In the genomic region with DNA sequence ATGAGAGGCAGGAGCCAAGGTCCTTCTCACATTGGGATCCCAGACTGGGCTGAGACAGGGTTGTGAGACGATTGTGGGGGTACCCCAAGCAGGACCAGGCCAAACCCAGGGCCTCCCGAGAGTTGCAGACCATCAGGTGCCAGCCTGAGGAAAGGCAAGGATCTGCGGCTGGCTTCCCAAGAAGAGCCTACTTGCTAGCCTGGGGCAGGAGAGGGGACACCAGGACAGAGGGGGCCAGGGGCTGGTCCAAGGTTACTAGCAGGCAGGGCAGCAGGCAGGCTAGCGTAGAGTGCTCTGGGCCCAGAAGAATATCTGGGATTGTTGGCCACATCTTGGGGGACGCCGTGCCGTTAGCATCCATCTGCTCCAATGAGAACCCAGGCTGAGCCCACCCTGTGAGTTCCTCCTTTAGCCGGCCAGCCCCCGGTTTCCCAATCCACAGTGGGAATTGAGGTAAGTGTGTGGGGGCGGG, we compare ENCODE assay signal across 8 cellular contexts. TPM values are rescaled to one million over a fixed set of nuclear protein-coding genes. Genes with fewer than 3 reads are reported as not detected.
DNase-seq lines count a peak whose midpoint lies in the region; ATAC-seq, FAIRE-seq and TF ChIP-seq lines count a peak whose summit lies in the region.

No MANE protein-coding gene starts in this region.

- peaks cover 18 to 36% of the 10 kb centered on the region in 2 experiments; a peak in 4 of 5 replicates for H3K4me1 ChIP-seq in K562 (replicated peaks in 1 of 2; ENCODE audit: control insufficient read depth in 2 of 2, insufficient read depth in 2 of 2, low read length in 2 of 2)
- H3K4me1 ChIP-seq in tibial nerve: peaks cover 0 to 78% (median 26%) of the 10 kb centered on the region in 4 donors

- peak overlapping the region; percentile 100 for H3K27ac Mint-ChIP-seq in activated CD8-positive, alpha-beta memory T cell treated with anti-CD3 and anti-CD28 coated beads, Interleukin-2, amount 10 ng/mL, durations not matched to agents 7 days and 5 days

- H3K36me3 ChIP-seq in K562 (ENCODE audit: control insufficient read depth, insufficient read depth, low read length) (peaks cover 49% of the 10 kb centered on the region), tibial nerve (peaks cover 0 to 24% (median 0%) of the 10 kb centered on the region in 3 donors)

- H3K36me3 Mint-ChIP-seq in activated CD8-positive, alpha-beta memory T cell treated with anti-CD3 and anti-CD28 coated beads, Interleukin-2, amount 10 ng/mL, durations not matched to agents 7 days and 5 days: peaks cover 82% of the 10 kb centered on the region

- H3K9ac ChIP-seq in K562 (ENCODE audit: insufficient read depth in 1 of 2, low read depth in 2 of 2, low read length in 2 of 2): peak overlapping the region; percentile 87 to 94

- H3K27me3 ChIP-seq in K562 (ENCODE audit: control insufficient read depth in 2 of 2, insufficient read depth in 2 of 2, low read length in 2 of 2) (no peaks in the 10 kb centered on the region), tibial nerve (no peaks in the 10 kb centered on the region)

- no peak for ATAC-seq in activated CD8-positive, alpha-beta memory T cell treated with anti-CD3 and anti-CD28 coated beads, Interleukin-2, amount 10 ng/mL, durations not matched to agents 7 days and 5 days
- no peak for ATAC-seq in K562
- ATAC-seq in GM19463 (IDR thresholded peaks at IDR 0.05; ENCODE audit: unreplicated experiment): no peak

- peaks cover 74% of the 10 kb centered on the region for H3K79me2 ChIP-seq in K562 (ENCODE audit: control insufficient read depth, insufficient read depth, low read length)

- H3K4me1 Mint-ChIP-seq in activated CD8-positive, alpha-beta memory T cell treated with anti-CD3 and anti-CD28 coated beads, Interleukin-2, amount 10 ng/mL, durations not matched to agents 7 days and 5 days: peaks cover 26% of the 10 kb centered on the region

- TF ChIP-seq RAD21 in K562 (CRISPR knock-in tag; conservative IDR thresholded peaks at IDR 0.05 in 1 of 2, IDR thresholded peaks at IDR 0.05 in 1 of 2): no peak

- 0% methylated on average over 6 of the region's 10 CpGs for WGBS in K562 (ENCODE audit: insufficient coverage, low coverage, missing lambda C conversion rate)
- 7% methylated on average over 10 of the region's 10 CpGs for WGBS in lower leg skin, 2 donors
- WGBS in tibial nerve, 2 donors: 12 to 16% methylated on average over 10 of the region's 10 CpGs

- H3K27ac ChIP-seq in K562 (ENCODE audit: extremely low read depth, low read depth, low read length) (peak overlapping the region; percentile 85), tibial nerve (peak overlapping the region; percentile 44 to 86 (median 83))

- no peak for TF ChIP-seq EP300 in K562 (IDR thresholded peaks at IDR 0.05; ENCODE audit: low read length)
- TF ChIP-seq EP300 in tibial nerve (IDR thresholded peaks at IDR 0.05): no peak

- in situ Hi-C loops in K562 (cut with MboI): loop anchor here (5.0 kb wide), 1 partner anchor 34 kb away; no protein-coding TSS in a partner anchor

- no peak for TF ChIP-seq CTCF in K562 (IDR thresholded peaks at IDR 0.05 in 2 of 3, conservative IDR thresholded peaks at IDR 0.05 in 1 of 3; ENCODE audit: insufficient read depth in 2 of 3, low read depth in 1 of 3, low read length in 3 of 3)
- TF ChIP-seq CTCF in lower leg skin (IDR thresholded peaks at IDR 0.05): no peak
- no peak for TF ChIP-seq CTCF in tibial nerve (IDR thresholded peaks at IDR 0.05)

- H3K9me3 ChIP-seq in K562 (replicated peaks; ENCODE audit: control insufficient read depth, insufficient read depth, low read depth, low read length) (no peaks in the 10 kb centered on the region), tibial nerve (no peaks in the 10 kb centered on the region)

- POLR2A ChIA-PET in K562 (lab: Yijun Ruan, JAX): interaction anchor here (0.6 to 2.0 kb wide), 8 partner anchors 13 to 148 kb away, joined by 3 to 10 read pairs (median 4); a partner anchor contains a TSS

- TSS peak; percentile 44 for BruUV-seq in K562 (replicated peaks; lab: Mats Ljungman, UMichigan)

- FAIRE-seq in K562 (lab: Jason Lieb, UNC): no peak

- no peak overlapping the region for H2AFZ ChIP-seq in K562 (ENCODE audit: low read depth, low read length)

- H3K4me2 ChIP-seq in K562 (ENCODE audit: insufficient read depth, low read length): peak overlapping the region; percentile 95

- intact Hi-C loops in K562 (cut with micrococcal nuclease) (loop anchor here (1.0 to 10.0 kb wide), 3 partner anchors 21 to 774 kb away; a partner anchor contains a TSS), lower leg skin (cut with DNase I; ENCODE audit: low total_unique reads) (no loop called here)

- H4K20me1 ChIP-seq in K562 (replicated peaks; ENCODE audit: control insufficient read depth, insufficient read depth, low read length): peaks cover 31% of the 10 kb centered on the region

- no peak for DNase-seq in activated CD8-positive, alpha-beta memory T cell treated with anti-CD3 and anti-CD28 coated beads, Interleukin-2, amount 10 ng/mL, durations not matched to agents 7 days and 5 days
- DNase-seq in activated CD8-positive, alpha-beta memory T cell treated with anti-CD3 and anti-CD28 coated beads for 24 hours: no peak
- DNase-seq in K562 (ENCODE audit: extremely low read depth in 1 of 4, low spot score in 3 of 4) (no peak), lower leg skin (ENCODE audit: low spot score in 2 of 2) (no peak), tibial nerve (ENCODE audit: low spot score in 2 of 2) (no peak), NCI-H345 treated with DMSO at 0.1 percent for 48 hours (lab: John Stamatoyannopoulos, UW; ENCODE audit: unreplicated experiment) (no peak)
- no peak for DNase-seq in effector CD8-positive, alpha-beta T cell (lab: John Stamatoyannopoulos, UW)

- CTCF ChIA-PET in activated CD8-positive, alpha-beta memory T cell treated with anti-CD3 and anti-CD28 coated beads, Interleukin-2, amount 10 ng/mL, durations not matched to agents 7 days and 5 days (lab: Charles Lee): interaction anchor here (0.6 to 25.1 kb wide), 7 partner anchors 9 to 890 kb away, joined by 3 to 859 read pairs (median 29); a partner anchor contains a TSS
- CTCF ChIA-PET in K562 (lab: Yijun Ruan, JAX; ENCODE audit: low intra/inter-chr PET ratio): no interaction called here

- peak overlapping the region; percentile 87 for H3K4me3 ChIP-seq in K562
- H3K4me3 ChIP-seq in lower leg skin (ENCODE audit: low read depth, poor library complexity, severe bottlenecking): peak overlapping the region; percentile 57
- peak overlapping the region; percentile 46 to 67 (median 54) for H3K4me3 ChIP-seq in tibial nerve

- H3K4me3 Mint-ChIP-seq in activated CD8-positive, alpha-beta memory T cell treated with anti-CD3 and anti-CD28 coated beads, Interleukin-2, amount 10 ng/mL, durations not matched to agents 7 days and 5 days: peak overlapping the region; percentile 89

- H3K9me3 Mint-ChIP-seq in activated CD8-positive, alpha-beta memory T cell treated with anti-CD3 and anti-CD28 coated beads, Interleukin-2, amount 10 ng/mL, durations not matched to agents 7 days and 5 days (ENCODE audit: low read depth): no peaks in the 10 kb centered on the region

- TF ChIP-seq POLR2A in K562 (conservative IDR thresholded peaks at IDR 0.05) (no peak), lower leg skin (IDR thresholded peaks at IDR 0.05) (no peak), tibial nerve (IDR thresholded peaks at IDR 0.05) (no peak)

- no peaks in the 10 kb centered on the region for H3K27me3 Mint-ChIP-seq in activated CD8-positive, alpha-beta memory T cell treated with anti-CD3 and anti-CD28 coated beads, Interleukin-2, amount 10 ng/mL, durations not matched to agents 7 days and 5 days

- H3K9me1 ChIP-seq in K562 (ENCODE audit: control insufficient read depth, insufficient read depth, low read length): no peaks in the 10 kb centered on the region

RNA-seq across cellular contexts. Expression of a gene that starts 0.5 kb away (rescaled TPM):
- total RNA-seq in activated CD8-positive, alpha-beta memory T cell treated with anti-CD3 and anti-CD28 coated beads, Interleukin-2, amount 10 ng/mL, durations not matched to agents 7 days and 5 days: 100 to 1,000 TPM; 266 to 369 TPM
- total RNA-seq in K562 (2011; cell fraction: chromatin; rRNA removed; ENCODE audit: low replicate concordance): 49.9 and 136 TPM in 2 replicates
- total RNA-seq in K562 (2011; cell fraction: nucleolus; rRNA removed): 106 and 113 TPM in 2 replicates
- total RNA-seq in K562 (2011; cell fraction: nucleoplasm; rRNA removed): 71.7 and 77.8 TPM in 2 replicates
- total RNA-seq in K562 (2014; rRNA removed) (18.3 and 34.5 TPM in 2 replicates), K562 (2014; rRNA removed; fragmentation: Illumina TruSeq; extraction: Trizol) (5.1 and 6.9 TPM in 2 replicates), K562 (2015; rRNA removed; fragmentation: Illumina TruSeq; extraction: Trizol) (12.8 and 15.2 TPM in 2 replicates), K562 (2021) (47.7 and 48.8 TPM in 2 replicates), lower leg skin (10 to 100 TPM; 10.4 to 14.5 (median 12.9) TPM), tibial nerve (10 to 100 TPM in 1 of 4 donors, 1 to 10 TPM in 3; 5.5 to 15.5 (median 5.8) TPM)
- polyA plus RNA-seq in K562 (2011; rRNA removed) (24.8 and 59.4 TPM in 2 replicates), K562 (2014; fragmentation: Illumina TruSeq; extraction: Trizol) (41.9 and 52.8 TPM in 2 replicates), K562 (2014; fragmentation: Nextera tagmentation; extraction: Ambion mirVana) (1 to 10 TPM; 1.7 to 3.5 TPM), K562 (2014; rRNA removed) (29.2 and 38.1 TPM in 2 replicates)
- polyA plus RNA-seq in K562 (2011; cell fraction: cytosol; rRNA removed): 64.1 and 81.7 TPM in 2 replicates
- polyA plus RNA-seq in K562 (2011; cell fraction: nucleus; rRNA removed): 104 and 152 TPM in 2 replicates
- polyA plus RNA-seq in K562 (2012): 53.6 and 84.7 TPM in 2 replicates
- polyA minus RNA-seq in K562 (2011; rRNA and poly(A)+ RNA removed): 30.2 and 35.6 TPM in 2 replicates
- polyA minus RNA-seq in K562 (2011; cell fraction: cytosol; rRNA and poly(A)+ RNA removed): 50.6 and 68.9 TPM in 2 replicates
- polyA minus RNA-seq in K562 (2011; cell fraction: nucleus; rRNA and poly(A)+ RNA removed): 72.0 and 98.5 TPM in 2 replicates

RNA-seq across cellular contexts. Expression of a gene that starts 5.9 kb away (rescaled TPM):
- 100 to 1,000 TPM; 156 to 175 TPM for total RNA-seq in activated CD8-positive, alpha-beta memory T cell treated with anti-CD3 and anti-CD28 coated beads, Interleukin-2, amount 10 ng/mL, durations not matched to agents 7 days and 5 days
- 27.9 and 57.1 TPM in 2 replicates for total RNA-seq in K562 (2011; cell fraction: chromatin; rRNA removed; ENCODE audit: low replicate concordance)
- total RNA-seq in K562 (2011; cell fraction: nucleolus; rRNA removed): 43.4 and 54.2 TPM in 2 replicates
- 39.5 and 46.4 TPM in 2 replicates for total RNA-seq in K562 (2011; cell fraction: nucleoplasm; rRNA removed)
- 43.3 and 51.5 TPM in 2 replicates for total RNA-seq in K562 (2014; rRNA removed)
- total RNA-seq in K562 (2014; rRNA removed; fragmentation: Illumina TruSeq; extraction: Trizol): 29.9 and 33.3 TPM in 2 replicates
- 40.0 and 41.2 TPM in 2 replicates for total RNA-seq in K562 (2015; rRNA removed; fragmentation: Illumina TruSeq; extraction: Trizol)
- total RNA-seq in K562 (2021): 49.6 and 55.1 TPM in 2 replicates
- 56.4 and 60.2 TPM in 2 replicates for polyA plus RNA-seq in K562 (2011; rRNA removed)
- 66.5 and 92.3 TPM in 2 replicates for polyA plus RNA-seq in K562 (2011; cell fraction: cytosol; rRNA removed)
- 53.3 and 62.7 TPM in 2 replicates for polyA plus RNA-seq in K562 (2011; cell fraction: nucleus; rRNA removed)
- 47.4 and 54.4 TPM in 2 replicates for polyA plus RNA-seq in K562 (2012)
- polyA plus RNA-seq in K562 (2014; fragmentation: Illumina TruSeq; extraction: Trizol): 54.0 and 55.2 TPM in 2 replicates
- 10 to 100 TPM in 1 of 2 experiments, 1 to 10 TPM in 1; 8.0 to 12.2 TPM for polyA plus RNA-seq in K562 (2014; fragmentation: Nextera tagmentation; extraction: Ambion mirVana)
- 34.5 and 47.2 TPM in 2 replicates for polyA plus RNA-seq in K562 (2014; rRNA removed)
- polyA minus RNA-seq in K562 (2011; rRNA and poly(A)+ RNA removed): 42.4 and 60.6 TPM in 2 replicates
- polyA minus RNA-seq in K562 (2011; cell fraction: cytosol; rRNA and poly(A)+ RNA removed): 22.8 and 28.5 TPM in 2 replicates
- 17.6 and 22.2 TPM in 2 replicates for polyA minus RNA-seq in K562 (2011; cell fraction: nucleus; rRNA and poly(A)+ RNA removed)
- 100 to 1,000 TPM in 2 of 4 donors, 10 to 100 TPM in 2; 65.2 to 128 (median 91.7) TPM for total RNA-seq in lower leg skin
- total RNA-seq in tibial nerve: 10 to 100 TPM; 17.2 to 53.7 (median 18.0) TPM

RNA-seq across cellular contexts. Expression of a gene that starts 41.7 kb away (rescaled TPM):
- 10 to 100 TPM; 49.9 to 61.3 TPM for total RNA-seq in activated CD8-positive, alpha-beta memory T cell treated with anti-CD3 and anti-CD28 coated beads, Interleukin-2, amount 10 ng/mL, durations not matched to agents 7 days and 5 days
- 44.0 and 89.1 TPM in 2 replicates for total RNA-seq in K562 (2011; cell fraction: chromatin; rRNA removed; ENCODE audit: low replicate concordance)
- total RNA-seq in K562 (2011; cell fraction: nucleolus; rRNA removed): 41.2 and 43.2 TPM in 2 replicates
- 47.0 and 67.9 TPM in 2 replicates for total RNA-seq in K562 (2011; cell fraction: nucleoplasm; rRNA removed)
- total RNA-seq in K562 (2014; rRNA removed) (8.0 and 13.7 TPM in 2 replicates), K562 (2014; rRNA removed; fragmentation: Illumina TruSeq; extraction: Trizol) (8.0 and 10.9 TPM in 2 replicates), K562 (2015; rRNA removed; fragmentation: Illumina TruSeq; extraction: Trizol) (9.7 and 11.4 TPM in 2 replicates), K562 (2021) (15.9 and 16.8 TPM in 2 replicates), lower leg skin (1 to 10 TPM; 2.9 to 8.1 (median 4.8) TPM), tibial nerve (10 to 100 TPM in 1 of 4 donors, 1 to 10 TPM in 3; 6.9 to 10.2 (median 8.8) TPM)
- polyA plus RNA-seq in K562 (2011; rRNA removed) (12.1 and 13.5 TPM in 2 replicates), K562 (2014; fragmentation: Illumina TruSeq; extraction: Trizol) (12.3 and 13.2 TPM in 2 replicates), K562 (2014; fragmentation: Nextera tagmentation; extraction: Ambion mirVana) (1 to 10 TPM; 2.0 to 5.2 TPM), K562 (2014; rRNA removed) (13.9 and 17.8 TPM in 2 replicates)
- polyA plus RNA-seq in K562 (2011; cell fraction: cytosol; rRNA removed): 12.1 and 20.2 TPM in 2 replicates
- 58.3 and 71.6 TPM in 2 replicates for polyA plus RNA-seq in K562 (2011; cell fraction: nucleus; rRNA removed)
- polyA plus RNA-seq in K562 (2012): 11.0 and 19.9 TPM in 2 replicates
- 8.5 and 8.9 TPM in 2 replicates for polyA minus RNA-seq in K562 (2011; rRNA and poly(A)+ RNA removed)
- 4.0 and 4.7 TPM in 2 replicates for polyA minus RNA-seq in K562 (2011; cell fraction: cytosol; rRNA and poly(A)+ RNA removed)
- polyA minus RNA-seq in K562 (2011; cell fraction: nucleus; rRNA and poly(A)+ RNA removed): 19.1 and 28.0 TPM in 2 replicates

RNA-seq across cellular contexts. Expression of a gene that starts 43.5 kb away (rescaled TPM):
- total RNA-seq in activated CD8-positive, alpha-beta memory T cell treated with anti-CD3 and anti-CD28 coated beads, Interleukin-2, amount 10 ng/mL, durations not matched to agents 7 days and 5 days: 10 to 100 TPM; 15.6 to 17.8 TPM
- 1.4 and 3.5 TPM in 2 replicates for total RNA-seq in K562 (2011; cell fraction: chromatin; rRNA removed; ENCODE audit: low replicate concordance)
- 1.7 and 2.3 TPM in 2 replicates for total RNA-seq in K562 (2011; cell fraction: nucleolus; rRNA removed)
- 1.2 and 1.4 TPM in 2 replicates for total RNA-seq in K562 (2011; cell fraction: nucleoplasm; rRNA removed)
- total RNA-seq in K562 (2014; rRNA removed) (0.95 and 1.3 TPM in 2 replicates), K562 (2014; rRNA removed; fragmentation: Illumina TruSeq; extraction: Trizol) (0.83 and 1.1 TPM in 2 replicates), K562 (2015; rRNA removed; fragmentation: Illumina TruSeq; extraction: Trizol) (0.94 and 1.4 TPM in 2 replicates), K562 (2021) (0.65 and 2.0 TPM in 2 replicates), lower leg skin (1 to 10 TPM in 3 of 4 donors, under 1 TPM in 1; 0.27 to 3.9 (median 2.0) TPM), tibial nerve (10 to 100 TPM; 12.2 to 21.1 (median 19.1) TPM)
- polyA plus RNA-seq in K562 (2011; rRNA removed) (2.3 and 3.9 TPM in 2 replicates), K562 (2014; fragmentation: Illumina TruSeq; extraction: Trizol) (0.91 and 1.5 TPM in 2 replicates), K562 (2014; fragmentation: Nextera tagmentation; extraction: Ambion mirVana) (under 1 TPM; 0.01 to 0.14 TPM), K562 (2014; rRNA removed) (0.38 and 0.82 TPM in 2 replicates)
- 4.6 and 5.2 TPM in 2 replicates for polyA plus RNA-seq in K562 (2011; cell fraction: cytosol; rRNA removed)
- 5.5 and 6.0 TPM in 2 replicates for polyA plus RNA-seq in K562 (2011; cell fraction: nucleus; rRNA removed)
- 1.7 and 2.7 TPM in 2 replicates for polyA plus RNA-seq in K562 (2012)
- polyA minus RNA-seq in K562 (2011; rRNA and poly(A)+ RNA removed): 1.6 and 1.9 TPM in 2 replicates
- polyA minus RNA-seq in K562 (2011; cell fraction: cytosol; rRNA and poly(A)+ RNA removed): 0.73 and 2.0 TPM in 2 replicates
- 1.1 and 1.4 TPM in 2 replicates for polyA minus RNA-seq in K562 (2011; cell fraction: nucleus; rRNA and poly(A)+ RNA removed)
